21 cellular contexts compared by ENCODE assay signal in the genomic region with DNA sequence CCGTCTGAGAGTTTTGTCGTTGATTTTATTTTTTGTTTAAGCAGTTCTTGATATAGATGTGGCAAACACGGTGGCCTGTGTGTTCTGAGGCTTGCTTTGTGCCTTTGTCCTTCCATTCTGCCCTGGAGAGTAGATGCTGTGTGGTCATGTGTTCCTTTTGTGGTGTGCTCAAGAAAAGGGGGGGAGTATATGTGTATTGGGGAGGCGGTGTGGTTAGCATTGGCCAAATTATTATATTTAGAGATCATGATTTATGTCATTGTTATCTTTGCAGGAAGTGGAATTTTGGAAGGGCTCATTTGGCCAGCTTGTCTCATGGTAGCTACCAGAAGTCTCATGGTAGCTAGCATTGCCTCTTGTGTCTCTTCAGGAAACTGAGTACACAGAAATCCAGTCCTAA. TPM values are rescaled to one million over a fixed set of nuclear protein-coding genes. Genes with fewer than 3 reads are reported as not detected.
DNase-seq lines count a peak whose midpoint lies in the region; ATAC-seq and TF ChIP-seq lines count a peak whose summit lies in the region.
"Had no signal": no experiment of that assay in that cellular context is flagged by ENCODE, and none has a peak within 500 bp of the region (broad histone marks: within the 10 kb centered on the region; RNA-seq: fewer than 3 reads in every experiment).

No MANE protein-coding gene starts in this region.

- peak overlapping the region; percentile 13 for H3K27ac Mint-ChIP-seq in activated naive CD4-positive, alpha-beta T cell treated with anti-CD3 and anti-CD28 coated beads, Interleukin-2, amount 50 U/mL, for 24 hours
- peak overlapping the region; percentile 38 to 74 for H3K27ac Mint-ChIP-seq in T-cell
- H3K27ac Mint-ChIP-seq in mesothelial cell of epicardium: peak overlapping the region; percentile 5
- H3K27ac Mint-ChIP-seq in stimulated activated effector memory CD8-positive, alpha-beta T cell treated with anti-CD3 and anti-CD28 coated beads, Interleukin-12 subunit alpha, Interleukin-12 subunit beta, amount 100 ng/mL, for 72 hours: no peak overlapping the region

- peaks cover 71% of the 10 kb centered on the region for H3K4me1 Mint-ChIP-seq in activated naive CD4-positive, alpha-beta T cell treated with anti-CD3 and anti-CD28 coated beads, Interleukin-2, amount 50 U/mL, for 24 hours
- H3K4me1 Mint-ChIP-seq in T-cell (peaks cover 71 to 85% (median 77%) of the 10 kb centered on the region in 3 donors), mesothelial cell of epicardium (peaks cover 22% of the 10 kb centered on the region)
- H3K4me1 Mint-ChIP-seq in stimulated activated effector memory CD8-positive, alpha-beta T cell treated with anti-CD3 and anti-CD28 coated beads, Interleukin-12 subunit alpha, Interleukin-12 subunit beta, amount 100 ng/mL, for 72 hours: peaks cover 60% of the 10 kb centered on the region

- WGBS in esophagus muscularis mucosa: 85% methylated on average over 4 of the region's 4 CpGs

- no peaks in the 10 kb centered on the region for H3K9me3 Mint-ChIP-seq in activated naive CD4-positive, alpha-beta T cell treated with anti-CD3 and anti-CD28 coated beads, Interleukin-2, amount 50 U/mL, for 24 hours
- no peaks in the 10 kb centered on the region for H3K9me3 Mint-ChIP-seq in T-cell
- no peaks in the 10 kb centered on the region for H3K9me3 Mint-ChIP-seq in mesothelial cell of epicardium
- no peaks in the 10 kb centered on the region for H3K9me3 Mint-ChIP-seq in stimulated activated effector memory CD8-positive, alpha-beta T cell treated with anti-CD3 and anti-CD28 coated beads, Interleukin-12 subunit alpha, Interleukin-12 subunit beta, amount 100 ng/mL, for 72 hours
- H3K9me3 Mint-ChIP-seq: activated T-cell treated with anti-CD3 and anti-CD28 coated beads, Interleukin-2, amount 50 U/mL, for 4 hours; brain; CD4-positive, alpha-beta memory T cell; neural crest cell had no signal

- no peak for TF ChIP-seq POLR2A in esophagus muscularis mucosa (IDR thresholded peaks at IDR 0.05; ENCODE audit: low read depth)

- CTCF ChIA-PET in T-cell (lab: Charles Lee): interaction anchor here (0.5 to 1.3 kb wide), 2 partner anchors 13 to 127 kb away, joined by 3 to 4 read pairs; no protein-coding TSS in a partner anchor

- H3K9ac ChIP-seq in subcutaneous abdominal adipose tissue (ENCODE audit: low read length in 5 of 5): no peak overlapping the region

- peak overlapping the region; percentile 4 for H3K27ac ChIP-seq in subcutaneous abdominal adipose tissue (ENCODE audit: low read depth, low read length)
- H3K27ac ChIP-seq in esophagus muscularis mucosa (replicated peaks in 1 of 4): no peak overlapping the region
- H3K27ac ChIP-seq: testis, VCaP had no signal

- H3K36me3 ChIP-seq in subcutaneous abdominal adipose tissue (ENCODE audit: control insufficient read depth in 5 of 5, insufficient read depth in 5 of 5, low read length in 5 of 5) (peaks cover 0 to 16% (median 8%) of the 10 kb centered on the region in 5 donors), esophagus muscularis mucosa (peaks cover 0 to 8% (median 0%) of the 10 kb centered on the region in 4 donors)

- no peaks in the 10 kb centered on the region for H3K27me3 Mint-ChIP-seq in activated naive CD4-positive, alpha-beta T cell treated with anti-CD3 and anti-CD28 coated beads, Interleukin-2, amount 50 U/mL, for 24 hours
- no peaks in the 10 kb centered on the region for H3K27me3 Mint-ChIP-seq in T-cell
- H3K27me3 Mint-ChIP-seq in mesothelial cell of epicardium (ENCODE audit: low read depth): no peaks in the 10 kb centered on the region
- H3K27me3 Mint-ChIP-seq: CD4-positive, alpha-beta memory T cell had no signal

- peaks cover 4 to 35% (median 18%) of the 10 kb centered on the region in 5 donors for H3K4me1 ChIP-seq in subcutaneous abdominal adipose tissue (ENCODE audit: control insufficient read depth in 5 of 5, insufficient read depth in 5 of 5, low read length in 5 of 5)
- H3K4me1 ChIP-seq in esophagus muscularis mucosa: peaks cover 31 to 68% (median 54%) of the 10 kb centered on the region in 4 donors
- H3K4me1 ChIP-seq: testis had no signal

- H3K27me3 ChIP-seq in subcutaneous abdominal adipose tissue (ENCODE audit: control insufficient read depth in 5 of 5, insufficient read depth in 4 of 5, low read length in 5 of 5) (no peaks in the 10 kb centered on the region), esophagus muscularis mucosa (no peaks in the 10 kb centered on the region)
- H3K27me3 ChIP-seq: testis had no signal

- H3K4me3 Mint-ChIP-seq in activated naive CD4-positive, alpha-beta T cell treated with anti-CD3 and anti-CD28 coated beads, Interleukin-2, amount 50 U/mL, for 24 hours: no peak overlapping the region
- H3K4me3 Mint-ChIP-seq in T-cell (no peak overlapping the region), mesothelial cell of epicardium (no peak overlapping the region)
- H3K4me3 Mint-ChIP-seq in stimulated activated effector memory CD8-positive, alpha-beta T cell treated with anti-CD3 and anti-CD28 coated beads, Interleukin-12 subunit alpha, Interleukin-12 subunit beta, amount 100 ng/mL, for 72 hours: no peak overlapping the region
- H3K4me3 Mint-ChIP-seq: activated T-cell treated with anti-CD3 and anti-CD28 coated beads, Interleukin-2, amount 50 U/mL, for 4 hours; brain; neural crest cell had no signal

- H3K36me3 Mint-ChIP-seq in activated naive CD4-positive, alpha-beta T cell treated with anti-CD3 and anti-CD28 coated beads, Interleukin-2, amount 50 U/mL, for 24 hours: peaks cover 15% of the 10 kb centered on the region
- H3K36me3 Mint-ChIP-seq in T-cell (peaks cover 35% of the 10 kb centered on the region), mesothelial cell of epicardium (peaks cover 11% of the 10 kb centered on the region)
- no peaks in the 10 kb centered on the region for H3K36me3 Mint-ChIP-seq in stimulated activated effector memory CD8-positive, alpha-beta T cell treated with anti-CD3 and anti-CD28 coated beads, Interleukin-12 subunit alpha, Interleukin-12 subunit beta, amount 100 ng/mL, for 72 hours

- TF ChIP-seq CTCF in mesothelial cell of epicardium (IDR thresholded peaks at IDR 0.05; ENCODE audit: unreplicated experiment) (no peak), esophagus muscularis mucosa (IDR thresholded peaks at IDR 0.05) (no peak), foreskin fibroblast (IDR thresholded peaks at IDR 0.05; ENCODE audit: low read depth, low read length) (no peak)

- ATAC-seq in T-cell (replicated peaks in 1 of 4): no peak
- ATAC-seq in stimulated activated effector memory CD8-positive, alpha-beta T cell treated with anti-CD3 and anti-CD28 coated beads, Interleukin-12 subunit alpha, Interleukin-12 subunit beta, amount 100 ng/mL, for 72 hours: no peak

- POLR2A ChIA-PET in T-cell (lab: Charles Lee): no interaction called here

- no peak for TF ChIP-seq EP300 in esophagus muscularis mucosa (IDR thresholded peaks at IDR 0.05)

- DNase-seq in activated naive CD4-positive, alpha-beta T cell (lab: John Stamatoyannopoulos, UW): no peak
- no peak for DNase-seq in T-cell
- DNase-seq in mesothelial cell of epicardium (ENCODE audit: low spot score in 2 of 2, unreplicated experiment in 2 of 2): no peak
- DNase-seq in esophagus muscularis mucosa (ENCODE audit: extremely low spot score): no peak
- no peak for DNase-seq in foreskin fibroblast
- DNase-seq in stimulated activated effector memory CD8-positive, alpha-beta T cell treated with anti-CD3 and anti-CD28 coated beads, Interleukin-12 subunit alpha, Interleukin-12 subunit beta, amount 100 ng/mL, for 72 hours (ENCODE audit: low spot score in 2 of 2): no peak
- DNase-seq: activated CD4-positive, alpha-beta T cell treated with anti-CD3 and anti-CD28 coated beads, Interleukin-2, amount 50 U/mL, for 4 hours; activated T-cell treated with anti-CD3 and anti-CD28 coated beads, Interleukin-2, amount 50 U/mL, for 4 hours; CD4-positive, alpha-beta memory T cell; KG1; kidney; mesendoderm; NCI-H1105; NCI-H2107; NCI-H524 treated with DMSO at 0.1 percent for 48 hours; testis had no signal

- H3K9me3 ChIP-seq in subcutaneous abdominal adipose tissue (ENCODE audit: control insufficient read depth in 5 of 5, low read length in 5 of 5) (no peaks in the 10 kb centered on the region), esophagus muscularis mucosa (no peaks in the 10 kb centered on the region)
- H3K9me3 ChIP-seq: testis had no signal

- intact Hi-C loops in esophagus muscularis mucosa (cut with DNase I): no loop called here

- H3K4me3 ChIP-seq in subcutaneous abdominal adipose tissue (ENCODE audit: low read depth in 1 of 5, low read length in 5 of 5): no peak overlapping the region
- no peak overlapping the region for H3K4me3 ChIP-seq in esophagus muscularis mucosa
- no peak overlapping the region for H3K4me3 ChIP-seq in foreskin fibroblast (ENCODE audit: low read depth in 1 of 2, low read length in 2 of 2)
- H3K4me3 ChIP-seq: testis had no signal

RNA-seq across cellular contexts. Expression of a gene that starts 16.4 kb away (rescaled TPM):
- 10 to 100 TPM; 38.1 to 50.1 (median 39.6) TPM for total RNA-seq in T-cell
- total RNA-seq in mesothelial cell of epicardium: 55.4 to 63.0 TPM (median 57.5 TPM) in 3 replicates
- total RNA-seq in esophagus muscularis mucosa: 10 to 100 TPM; 17.7 to 36.6 (median 28.8) TPM
